ENCODE assay signal across 27 cellular contexts in the genomic region with DNA sequence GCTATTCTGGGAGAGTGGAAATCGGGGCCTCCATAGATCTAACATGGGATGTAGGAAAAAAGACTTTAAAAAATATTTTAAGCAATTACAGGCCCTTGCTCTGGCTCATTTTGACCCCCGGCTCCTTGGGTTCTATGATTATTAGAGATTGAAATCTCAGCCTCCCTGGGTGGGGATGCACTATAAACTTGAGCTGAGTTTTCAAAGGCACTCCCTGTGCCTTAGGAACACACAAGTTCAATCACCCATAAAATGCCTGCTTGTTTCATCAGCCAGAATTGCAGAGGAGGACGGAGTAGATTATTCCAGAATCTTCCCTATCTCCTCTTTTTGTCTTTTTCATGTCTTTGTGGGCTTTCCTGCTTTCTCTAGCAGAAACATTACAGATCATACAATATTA.
"Had no signal": no experiment of that assay in that cellular context is flagged by ENCODE, and none has a peak within 500 bp of the region (broad histone marks: within the 10 kb centered on the region; RNA-seq: fewer than 3 reads in every experiment).

No MANE protein-coding gene starts in this region.

- DNase-seq: activated CD4-positive, alpha-beta memory T cell treated with anti-CD3 and anti-CD28 coated beads, Interleukin-2, amount 10 ng/mL, durations not matched to agents 7 days and 5 days; activated CD4-positive, alpha-beta T cell treated with anti-CD3 and anti-CD28 coated beads, Interleukin-2, amount 10 ng/mL, durations not matched to agents 7 days and 5 days; activated CD4-positive, CD25-positive, alpha-beta regulatory T cell; activated gamma-delta T cell; activated naive CD4-positive, alpha-beta T cell treated with anti-CD3 and anti-CD28 coated beads for 36 hours; activated T-cell treated with anti-CD3 and anti-CD28 coated beads for 4 hours; activated T-cell treated with anti-CD3 and anti-CD28 coated beads, Interleukin-2, amount 50 U/mL, for 48 hours; adrenal gland; anterior cingulate cortex; central memory CD4-positive, alpha-beta T cell; Karpas-422; MM.1S; NCI-H1105; NCI-H1436; NCI-H1694 treated with DMSO at 0.1 percent for 48 hours; NCI-H2029 treated with DMSO at 0.1 percent for 48 hours; NCI-H446; NCI-H526; NCI-H82; RPMI8226; T-cell; T-helper 2 cell; T1000 had no signal

- H3K27ac ChIP-seq: adrenal gland, SK-N-MC had no signal

- H3K4me1 ChIP-seq: adrenal gland had no signal

- H3K4me3 Mint-ChIP-seq: activated CD4-positive, alpha-beta memory T cell treated with anti-CD3 and anti-CD28 coated beads, Interleukin-2, amount 10 ng/mL, durations not matched to agents 7 days and 5 days; activated CD4-positive, alpha-beta T cell treated with anti-CD3 and anti-CD28 coated beads, Interleukin-2, amount 10 ng/mL, durations not matched to agents 7 days and 5 days; activated naive CD4-positive, alpha-beta T cell treated with anti-CD3 and anti-CD28 coated beads for 36 hours; activated naive CD8-positive, alpha-beta T cell; activated T-helper 17 cell treated with anti-CD3 and anti-CD28 coated beads, Interleukin-2, amount 50 U/mL, for 72 hours; T-cell had no signal

- H3K9me3 Mint-ChIP-seq: activated CD4-positive, alpha-beta memory T cell treated with anti-CD3 and anti-CD28 coated beads, Interleukin-2, amount 10 ng/mL, durations not matched to agents 7 days and 5 days; activated CD4-positive, alpha-beta T cell treated with anti-CD3 and anti-CD28 coated beads, Interleukin-2, amount 10 ng/mL, durations not matched to agents 7 days and 5 days; activated naive CD4-positive, alpha-beta T cell treated with anti-CD3 and anti-CD28 coated beads for 36 hours; activated T-helper 17 cell treated with anti-CD3 and anti-CD28 coated beads, Interleukin-2, amount 50 U/mL, for 72 hours; T-cell had no signal

- H3K36me3 ChIP-seq: adrenal gland had no signal

- H3K4me1 Mint-ChIP-seq: activated CD4-positive, alpha-beta memory T cell treated with anti-CD3 and anti-CD28 coated beads, Interleukin-2, amount 10 ng/mL, durations not matched to agents 7 days and 5 days; activated CD4-positive, alpha-beta T cell treated with anti-CD3 and anti-CD28 coated beads, Interleukin-2, amount 10 ng/mL, durations not matched to agents 7 days and 5 days; activated T-helper 17 cell treated with anti-CD3 and anti-CD28 coated beads, Interleukin-2, amount 50 U/mL, for 72 hours; T-cell had no signal

- H3K27ac Mint-ChIP-seq: activated CD4-positive, alpha-beta memory T cell treated with anti-CD3 and anti-CD28 coated beads, Interleukin-2, amount 10 ng/mL, durations not matched to agents 7 days and 5 days; activated CD4-positive, alpha-beta T cell treated with anti-CD3 and anti-CD28 coated beads, Interleukin-2, amount 10 ng/mL, durations not matched to agents 7 days and 5 days; activated naive CD4-positive, alpha-beta T cell treated with anti-CD3 and anti-CD28 coated beads for 36 hours; activated naive CD8-positive, alpha-beta T cell; activated T-helper 17 cell treated with anti-CD3 and anti-CD28 coated beads, Interleukin-2, amount 50 U/mL, for 72 hours; T-cell had no signal

- H3K27me3 Mint-ChIP-seq: activated CD4-positive, alpha-beta T cell treated with anti-CD3 and anti-CD28 coated beads, Interleukin-2, amount 10 ng/mL, durations not matched to agents 7 days and 5 days; activated naive CD8-positive, alpha-beta T cell; activated T-helper 17 cell treated with anti-CD3 and anti-CD28 coated beads, Interleukin-2, amount 50 U/mL, for 72 hours; T-cell had no signal

- H3K9me3 ChIP-seq: adrenal gland had no signal

- ATAC-seq: activated T-helper 17 cell treated with anti-CD3 and anti-CD28 coated beads, Interleukin-2, amount 50 U/mL, for 72 hours; Right ventricle myocardium inferior; T-cell had no signal

- H3K27me3 ChIP-seq: adrenal gland had no signal

- H3K4me3 ChIP-seq: adrenal gland, SK-N-MC had no signal
